ENCODE assay signal across 1 cellular context in the genomic region with DNA sequence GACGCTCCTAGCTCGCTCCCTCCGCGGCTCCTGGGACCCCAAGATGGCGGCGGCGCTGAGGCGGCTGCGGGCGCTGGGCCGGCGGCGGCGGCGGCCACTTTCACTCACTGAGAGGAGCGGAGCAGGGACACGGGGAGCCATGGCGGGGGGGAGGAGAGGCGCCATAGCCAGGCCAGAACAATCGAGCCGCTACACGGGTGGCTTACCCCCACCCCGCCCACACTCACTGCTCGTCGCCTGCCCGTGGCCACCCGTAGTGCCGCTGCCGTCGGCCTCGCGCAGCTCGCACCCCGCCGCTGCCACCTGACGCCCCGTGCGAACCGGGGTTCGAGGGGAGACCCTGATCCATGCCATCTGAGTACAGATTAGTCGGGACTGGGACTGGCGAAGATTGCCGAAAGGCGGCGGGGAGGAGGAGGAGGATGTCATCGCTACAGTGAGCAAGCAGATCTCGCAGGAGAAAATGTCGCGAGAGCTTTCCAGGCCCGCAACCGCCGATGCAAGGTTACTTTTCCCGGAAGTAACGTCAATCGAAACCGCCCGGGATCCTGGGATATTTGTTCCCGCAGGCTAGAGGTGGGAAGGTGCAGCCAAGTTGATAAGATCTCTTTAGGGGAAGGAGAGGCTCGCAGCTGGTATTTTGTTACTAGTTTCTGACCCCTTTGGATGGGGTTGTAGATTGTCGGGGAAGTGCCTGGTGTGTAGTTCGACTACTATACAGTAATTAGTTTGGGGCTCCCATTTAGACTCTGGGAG.
A peak's percentile ranks its signal among the peaks of the same experiment; 100 is the strongest.
TF ChIP-seq lines count a peak whose summit lies in the region.

TSS of gene INO80 (minus strand) at position 165 of the 756 bp plus-strand sequence. CDS start 19,970 bp downstream, outside the sequence.

TF ChIP-seq in K562, 482 proteins besides CTCF, POLR2A, EP300 and RAD21 (continued from another document and continues in another):
- TF ChIP-seq SIN3A (IDR thresholded peaks at IDR 0.05; ENCODE audit: borderline replicate concordance in 2 of 2, control insufficient read depth in 1 of 2, low read depth in 2 of 2, low read length in 2 of 2) (peak in 1 of 2 experiments; percentile 32; a peak in 1 of 4 replicates), FOXA3 (CRISPR knock-in tag; conservative IDR thresholded peaks at IDR 0.05 in 1 of 2, IDR thresholded peaks at IDR 0.05 in 1 of 2) (0 out of 4 replicates have a peak, but pooled peaks of 1 of the 2 experiments have one; percentile 42), ARID2 (IDR thresholded peaks at IDR 0.05) (0 out of 2 replicates have a peak, but pooled peaks have one; percentile 12), NR4A1 (CRISPR knock-in tag; IDR thresholded peaks at IDR 0.05) (peak; percentile 61; the same call in 1 of the 2 replicates), NR4A1 (tag; IDR thresholded peaks at IDR 0.05) (0 out of 2 replicates have a peak, but pooled peaks have one; percentile 37), KLF13 (tag; IDR thresholded peaks at IDR 0.05; ENCODE audit: borderline replicate concordance, low read depth) (peak; percentile 80), MXD1 (CRISPR knock-in tag; IDR thresholded peaks at IDR 0.05; ENCODE audit: borderline replicate concordance, poor library complexity, severe bottlenecking) (peak; percentile 16), ZBTB11 (CRISPR knock-in tag; IDR thresholded peaks at IDR 0.05) (peak in 1 of 3 experiments; percentile 68; a peak in 1 of 6 replicates), RBFOX2 (IDR thresholded peaks at IDR 0.05; ENCODE audit: low read depth, low read length) (peak; percentile 94), AFF4 (CRISPR knock-in tag; IDR thresholded peaks at IDR 0.05) (peak; percentile 69; the same call in 1 of the 2 replicates), ZNF707 (CRISPR knock-in tag; conservative IDR thresholded peaks at IDR 0.05) (no peak), ZFP36 (IDR thresholded peaks at IDR 0.05; ENCODE audit: low read depth, low read length, partially characterized antibody) (peak; percentile 17), HNRNPLL (IDR thresholded peaks at IDR 0.05; ENCODE audit: low read depth, low read length, poor library complexity, severe bottlenecking) (peak; percentile 62), DNMT1 (IDR thresholded peaks at IDR 0.05) (no peak), CHD1 (IDR thresholded peaks at IDR 0.05; ENCODE audit: low read length) (no peak), RNF2 (IDR thresholded peaks at IDR 0.05) (peak; percentile 74; the same call in 1 of the 2 replicates), FOXK1 (CRISPR knock-in tag; IDR thresholded peaks at IDR 0.05; ENCODE audit: borderline replicate concordance) (peak; percentile 84; the same call in 1 of the 2 replicates), TAF9B (IDR thresholded peaks at IDR 0.05; ENCODE audit: partially characterized antibody) (peak; percentile 64), SLC30A9 (CRISPR knock-in tag; IDR thresholded peaks at IDR 0.05) (no peak), SREBF1 (IDR thresholded peaks at IDR 0.05; ENCODE audit: borderline replicate concordance, low read depth, low read length) (0 out of 2 replicates have a peak, but pooled peaks have one; percentile 8), ATF2 (CRISPR knock-in tag; IDR thresholded peaks at IDR 0.05) (peak; percentile 22; the same call in 1 of the 2 replicates), CBFA2T2 (conservative IDR thresholded peaks at IDR 0.05) (no peak), CREB1 (IDR thresholded peaks at IDR 0.05) (peak; percentile 43; the same call in 1 of the 2 replicates), CREB1 (CRISPR knock-in tag; IDR thresholded peaks at IDR 0.05) (peak; percentile 84), MED1 (CRISPR knock-in tag; IDR thresholded peaks at IDR 0.05; ENCODE audit: borderline replicate concordance) (no peak), EHMT2 (IDR thresholded peaks at IDR 0.05) (no peak), RBM22 (IDR thresholded peaks at IDR 0.05; ENCODE audit: low read depth, low read length, poor library complexity, severe bottlenecking) (no peak), TBP (optimal IDR thresholded peaks at IDR 0.05; ENCODE audit: low read depth, low read length) (peak; percentile 83), ZBTB26 (CRISPR knock-in tag; IDR thresholded peaks at IDR 0.05) (peak; percentile 86), SRSF7 (optimal IDR thresholded peaks at IDR 0.05; ENCODE audit: low read depth, low read length) (no peak), ZNF583 (CRISPR knock-in tag; IDR thresholded peaks at IDR 0.05) (peak; percentile 70; the same call in 1 of the 2 replicates), SP1 (CRISPR knock-in tag; IDR thresholded peaks at IDR 0.05) (peak; percentile 93), CBFB (CRISPR knock-in tag; IDR thresholded peaks at IDR 0.05) (no peak), ZNF175 (CRISPR knock-in tag; IDR thresholded peaks at IDR 0.05; ENCODE audit: low read depth) (peak; percentile 67; the same call in 1 of the 2 replicates), SP2 (IDR thresholded peaks at IDR 0.05; ENCODE audit: extremely low read depth, low read depth, low read length, poor library complexity, severe bottlenecking) (no peak), HDAC8 (tag; IDR thresholded peaks at IDR 0.05) (peak; percentile 25; the same call in 1 of the 2 replicates), ZBTB33 (CRISPR knock-in tag; IDR thresholded peaks at IDR 0.05) (peak; percentile 65; the same call in 1 of the 2 replicates), ZNF197 (CRISPR knock-in tag; IDR thresholded peaks at IDR 0.05; ENCODE audit: low read depth) (no peak), NR3C1 (CRISPR knock-in tag; IDR thresholded peaks at IDR 0.05) (no peak), POLR2H (tag; IDR thresholded peaks at IDR 0.05; ENCODE audit: low read depth) (peak; percentile 92), BCL6 (CRISPR knock-in tag; IDR thresholded peaks at IDR 0.05) (no peak), CEBPB (tag; IDR thresholded peaks at IDR 0.05) (peak; percentile 35; the same call in 1 of the 2 replicates), ZBTB7A (IDR thresholded peaks at IDR 0.05; ENCODE audit: borderline replicate concordance, control insufficient read depth, low read depth, low read length) (0 out of 2 replicates have a peak, but pooled peaks have one; percentile 15), NR1H2 (CRISPR knock-in tag; IDR thresholded peaks at IDR 0.05) (no peak), SIN3B (IDR thresholded peaks at IDR 0.05; ENCODE audit: low read depth) (peak; percentile 83; the same call in 1 of the 2 replicates), CXXC5 (CRISPR knock-in tag; IDR thresholded peaks at IDR 0.05) (peak; percentile 83)
- TF ChIP-seq, protein P1, sequence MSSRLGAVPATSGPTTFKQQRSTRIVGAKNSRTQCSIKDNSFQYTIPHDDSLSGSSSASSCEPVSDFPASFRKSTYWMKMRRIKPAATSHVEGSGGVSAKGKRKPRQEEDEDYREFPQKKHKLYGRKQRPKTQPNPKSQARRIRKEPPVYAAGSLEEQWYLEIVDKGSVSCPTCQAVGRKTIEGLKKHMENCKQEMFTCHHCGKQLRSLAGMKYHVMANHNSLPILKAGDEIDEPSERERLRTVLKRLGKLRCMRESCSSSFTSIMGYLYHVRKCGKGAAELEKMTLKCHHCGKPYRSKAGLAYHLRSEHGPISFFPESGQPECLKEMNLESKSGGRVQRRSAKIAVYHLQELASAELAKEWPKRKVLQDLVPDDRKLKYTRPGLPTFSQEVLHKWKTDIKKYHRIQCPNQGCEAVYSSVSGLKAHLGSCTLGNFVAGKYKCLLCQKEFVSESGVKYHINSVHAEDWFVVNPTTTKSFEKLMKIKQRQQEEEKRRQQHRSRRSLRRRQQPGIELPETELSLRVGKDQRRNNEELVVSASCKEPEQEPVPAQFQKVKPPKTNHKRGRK (tag; IDR thresholded peaks at IDR 0.05): no peak
